ENCODE assay signal across 11 cellular contexts in the genomic region with DNA sequence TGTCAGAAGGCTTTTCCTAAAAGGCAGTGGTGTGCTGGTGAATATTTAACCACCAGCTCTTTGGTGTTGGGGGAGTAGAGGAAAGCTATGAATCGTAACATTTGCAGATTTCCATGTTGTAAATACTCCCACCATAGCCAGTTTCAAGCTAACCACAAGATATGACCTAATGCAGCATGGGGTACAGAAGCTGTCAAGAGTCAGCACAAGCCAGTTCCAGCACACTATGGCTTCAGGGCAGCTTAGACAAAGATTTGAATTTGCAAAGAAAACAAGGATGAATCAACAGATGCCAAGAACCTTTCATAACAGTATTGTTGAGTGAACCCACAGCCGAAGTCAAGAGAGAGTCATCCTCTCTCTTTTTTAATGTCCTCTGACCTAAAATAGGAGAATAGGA. TPM values are rescaled to one million over a fixed set of nuclear protein-coding genes. Genes with fewer than 3 reads are reported as not detected.
DNase-seq lines count a peak whose midpoint lies in the region; ATAC-seq, FAIRE-seq and TF ChIP-seq lines count a peak whose summit lies in the region.
"Had no signal": no experiment of that assay in that cellular context is flagged by ENCODE, and none has a peak within 500 bp of the region (broad histone marks: within the 10 kb centered on the region; RNA-seq: fewer than 3 reads in every experiment).

No MANE protein-coding gene starts in this region.

- no peak overlapping the region for H3K4me3 Mint-ChIP-seq in astrocyte (ENCODE audit: unreplicated experiment)
- H3K4me3 Mint-ChIP-seq in naive thymus-derived CD4-positive, alpha-beta T cell: no peak overlapping the region
- H3K4me3 Mint-ChIP-seq: activated naive CD8-positive, alpha-beta T cell had no signal

- DNase-seq in AG09309 (ENCODE audit: low read depth) (peak; percentile 58), HK-2 (ENCODE audit: unreplicated experiment) (peak; percentile 11), astrocyte (ENCODE audit: low read depth) (peak; percentile 81), kidney epithelial cell (ENCODE audit: low read depth) (peak; percentile 91), heart left ventricle (no peak)
- no peak for DNase-seq in naive thymus-derived CD4-positive, alpha-beta T cell
- DNase-seq in NK-92 treated with Interleukin-12 subunit alpha and Interleukin-12 subunit beta, amount 100 ng/mL, for 24 hours (lab: John Stamatoyannopoulos, UW): no peak
- DNase-seq: H7, NCI-H510A treated with DMSO at 0.1 percent for 48 hours had no signal

- H3K27me3 Mint-ChIP-seq in astrocyte (ENCODE audit: low read depth, unreplicated experiment): peaks cover 2% of the 10 kb centered on the region
- peaks cover 18 to 55% (median 52%) of the 10 kb centered on the region in 5 donors for H3K27me3 Mint-ChIP-seq in naive thymus-derived CD4-positive, alpha-beta T cell

- no peak for FAIRE-seq in astrocyte (lab: Jason Lieb, UNC)

- TF ChIP-seq POLR2A in heart left ventricle (IDR thresholded peaks at IDR 0.05): no peak

- no peak overlapping the region for H3K27ac ChIP-seq in astrocyte (ENCODE audit: low read depth, low read length)
- peak overlapping the region in 1 of 12 donors; percentile 51 for H3K27ac ChIP-seq in heart left ventricle
- no peak overlapping the region for H3K27ac ChIP-seq in naive thymus-derived CD4-positive, alpha-beta T cell (ENCODE audit: low read depth, low read length)

- H4K20me1 ChIP-seq in astrocyte (ENCODE audit: insufficient read depth, low read length): no peaks in the 10 kb centered on the region

- H3K9me3 Mint-ChIP-seq in astrocyte (ENCODE audit: unreplicated experiment): peaks cover 2% of the 10 kb centered on the region
- H3K9me3 Mint-ChIP-seq in naive thymus-derived CD4-positive, alpha-beta T cell: peaks cover 0 to 8% (median 1%) of the 10 kb centered on the region in 11 donors

- no peaks in the 10 kb centered on the region for H3K36me3 Mint-ChIP-seq in astrocyte (ENCODE audit: low read depth, unreplicated experiment)
- H3K36me3 Mint-ChIP-seq in naive thymus-derived CD4-positive, alpha-beta T cell: peaks cover 0 to 8% (median 0%) of the 10 kb centered on the region in 5 donors
- H3K36me3 Mint-ChIP-seq: activated naive CD8-positive, alpha-beta T cell had no signal

- POLR2A ChIA-PET in naive thymus-derived CD4-positive, alpha-beta T cell (lab: Charles Lee): no interaction called here

- WGBS in heart left ventricle, 4 donors: 76 to 87% (median 80%) methylated on average over 2 of the region's 2 CpGs

- no peaks in the 10 kb centered on the region for H3K36me3 ChIP-seq in astrocyte (ENCODE audit: insufficient read depth, low read length)
- no peaks in the 10 kb centered on the region for H3K36me3 ChIP-seq in kidney epithelial cell (ENCODE audit: control insufficient read depth, insufficient read depth, low read length)
- H3K36me3 ChIP-seq in heart left ventricle: no peaks in the 10 kb centered on the region
- no peaks in the 10 kb centered on the region for H3K36me3 ChIP-seq in naive thymus-derived CD4-positive, alpha-beta T cell (ENCODE audit: control insufficient read depth in 2 of 3, insufficient read depth in 3 of 3, low read length in 3 of 3)

- H3K9me3 ChIP-seq in astrocyte (ENCODE audit: insufficient read depth, low read depth, low read length) (no peaks in the 10 kb centered on the region), heart left ventricle (peaks cover 0 to 10% (median 0%) of the 10 kb centered on the region in 12 donors)
- no peaks in the 10 kb centered on the region for H3K9me3 ChIP-seq in naive thymus-derived CD4-positive, alpha-beta T cell (ENCODE audit: control insufficient read depth in 2 of 3, low read length in 3 of 3)

- H3K27ac Mint-ChIP-seq in astrocyte (ENCODE audit: unreplicated experiment): peak overlapping the region; percentile 42
- no peak overlapping the region for H3K27ac Mint-ChIP-seq in naive thymus-derived CD4-positive, alpha-beta T cell
- H3K27ac Mint-ChIP-seq: activated naive CD8-positive, alpha-beta T cell had no signal

- H3K4me3 ChIP-seq in AG09309 (ENCODE audit: control insufficient read depth, low read depth, low read length) (no peak overlapping the region), astrocyte (ENCODE audit: insufficient read depth, low read depth, low read length) (no peak overlapping the region), kidney epithelial cell (ENCODE audit: low read depth, low read length) (no peak overlapping the region), heart left ventricle (no peak overlapping the region)
- no peak overlapping the region for H3K4me3 ChIP-seq in naive thymus-derived CD4-positive, alpha-beta T cell (ENCODE audit: low read length)

- peaks cover 17% of the 10 kb centered on the region for H3K4me1 Mint-ChIP-seq in astrocyte (ENCODE audit: low read depth, unreplicated experiment)
- H3K4me1 Mint-ChIP-seq in naive thymus-derived CD4-positive, alpha-beta T cell: no peaks in the 10 kb centered on the region

- peak overlapping the region; percentile 42 for H3K4me2 ChIP-seq in astrocyte (ENCODE audit: low read length)

- TF ChIP-seq CTCF in AG09309 (IDR thresholded peaks at IDR 0.05; ENCODE audit: control insufficient read depth, insufficient read depth, low read depth, low read length, missing control alignments) (no peak), astrocyte (IDR thresholded peaks at IDR 0.05; ENCODE audit: insufficient read depth, low read depth, low read length) (no peak), kidney epithelial cell (IDR thresholded peaks at IDR 0.05; ENCODE audit: insufficient read depth, low read length, poor library complexity, severe bottlenecking) (no peak), heart left ventricle (IDR thresholded peaks at IDR 0.05) (no peak)

- CTCF ChIA-PET in naive thymus-derived CD4-positive, alpha-beta T cell (lab: Charles Lee): no interaction called here

- no peak overlapping the region for H3K9ac ChIP-seq in astrocyte (ENCODE audit: low read length)

- intact Hi-C loops in heart left ventricle (cut with DNase I): no loop called here
- intact Hi-C loops in naive thymus-derived CD4-positive, alpha-beta T cell (cut with micrococcal nuclease): no loop called here

- H3K79me2 ChIP-seq in astrocyte (ENCODE audit: insufficient read depth, low read length): no peaks in the 10 kb centered on the region

- ATAC-seq in heart left ventricle: no peak
- ATAC-seq in naive thymus-derived CD4-positive, alpha-beta T cell: no peak
- no peak for ATAC-seq in HG02623 (IDR thresholded peaks at IDR 0.05; ENCODE audit: unreplicated experiment)

- H3K27me3 ChIP-seq in astrocyte (ENCODE audit: insufficient read depth, low read length): peaks cover 9% of the 10 kb centered on the region
- H3K27me3 ChIP-seq in kidney epithelial cell (ENCODE audit: control insufficient read depth, insufficient read depth, low read length): no peaks in the 10 kb centered on the region
- H3K27me3 ChIP-seq in heart left ventricle: no peaks in the 10 kb centered on the region
- H3K27me3 ChIP-seq in naive thymus-derived CD4-positive, alpha-beta T cell (ENCODE audit: control insufficient read depth in 2 of 2, insufficient read depth in 2 of 2, low read length in 2 of 2): no peaks in the 10 kb centered on the region

- H2AFZ ChIP-seq in astrocyte (ENCODE audit: low read depth, low read length): no peak overlapping the region

- H3K4me1 ChIP-seq in astrocyte (ENCODE audit: insufficient read depth, low read length): peaks cover 10% of the 10 kb centered on the region
- peaks cover 0 to 8% (median 0%) of the 10 kb centered on the region in 12 donors for H3K4me1 ChIP-seq in heart left ventricle
- no peaks in the 10 kb centered on the region for H3K4me1 ChIP-seq in naive thymus-derived CD4-positive, alpha-beta T cell (ENCODE audit: control insufficient read depth in 2 of 2, insufficient read depth in 2 of 2, low read length in 2 of 2)

RNA-seq across cellular contexts. Expression of a gene that starts 40.0 kb away (rescaled TPM):
- total RNA-seq in astrocyte (77.6 and 78.4 TPM in 2 replicates), kidney epithelial cell (65.1 and 69.6 TPM in 2 replicates), heart left ventricle (10 to 100 TPM; 39.0 to 92.4 (median 59.4) TPM)
- polyA plus RNA-seq in heart left ventricle: 10 to 100 TPM; 43.1 to 46.4 TPM
- 10 to 100 TPM; 42.6 to 62.2 (median 45.9) TPM for total RNA-seq in naive thymus-derived CD4-positive, alpha-beta T cell
- 10 to 100 TPM; 79.7 to 86.1 TPM for polyA plus RNA-seq in naive thymus-derived CD4-positive, alpha-beta T cell

RNA-seq across cellular contexts. Expression of a gene that starts 46.8 kb away (rescaled TPM):
- total RNA-seq in astrocyte (55.6 and 56.0 TPM in 2 replicates), kidney epithelial cell (15.9 and 27.0 TPM in 2 replicates), heart left ventricle (10 to 100 TPM in 1 of 9 donors, 1 to 10 TPM in 6, under 1 TPM in 2; 0.67 to 17.8 (median 3.1) TPM)
- polyA plus RNA-seq in heart left ventricle: 1 to 10 TPM in 1 of 2 donors, under 1 TPM in 1; 0.61 to 3.3 TPM
- total RNA-seq in naive thymus-derived CD4-positive, alpha-beta T cell: 10 to 100 TPM in 2 of 5 experiments, 1 to 10 TPM in 3; 2.0 to 47.6 (median 4.8) TPM
- under 1 TPM; 0.10 to 0.19 TPM for polyA plus RNA-seq in naive thymus-derived CD4-positive, alpha-beta T cell

Comparison
In these comparisons a context has a peak if more than half of its experiments do, and no peak if none do; other contexts are left out.
1. DNase-seq: peak in AG09309 (single experiment), HK-2 (single experiment), astrocyte (single experiment) and kidney epithelial cell (single experiment); none in heart left ventricle (0 of 5), naive thymus-derived CD4-positive, alpha-beta T cell (0 of 9) and NK-92 treated with Interleukin-12 subunit alpha and Interleukin-12 subunit beta, amount 100 ng/mL, for 24 hours (single experiment).